Comparison of ENCODE assay signal across 19 cellular contexts in the genomic region with DNA sequence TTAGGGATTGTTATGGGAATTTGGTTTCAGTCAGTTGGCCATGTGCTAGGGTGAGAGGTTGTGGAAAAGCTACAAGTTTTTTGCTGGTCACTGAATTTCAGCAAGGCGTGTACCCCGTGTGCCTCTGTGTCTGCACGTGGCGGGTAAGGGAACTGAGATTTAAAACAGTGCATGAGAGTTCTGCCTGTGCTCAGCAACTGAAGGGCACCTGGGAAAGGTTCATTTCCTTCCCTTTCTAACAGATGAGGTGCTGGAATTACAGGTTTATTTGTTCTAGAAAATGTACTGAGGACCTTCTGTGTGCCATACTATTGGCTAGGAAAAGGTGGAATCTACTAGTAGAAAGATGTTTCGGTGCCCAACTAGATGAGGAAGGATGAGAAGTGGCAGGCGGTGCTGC.
DNase-seq lines count a peak whose midpoint lies in the region; ATAC-seq, FAIRE-seq and TF ChIP-seq lines count a peak whose summit lies in the region.
"Had no signal": no experiment of that assay in that cellular context is flagged by ENCODE, and none has a peak within 500 bp of the region (broad histone marks: within the 10 kb centered on the region; RNA-seq: fewer than 3 reads in every experiment).

No MANE protein-coding gene starts in this region.

- no peaks in the 10 kb centered on the region for H3K27me3 Mint-ChIP-seq in activated naive CD8-positive, alpha-beta T cell treated with anti-CD3 and anti-CD28 coated beads, Interleukin-2, amount 50 U/mL, for 24 hours
- H3K27me3 Mint-ChIP-seq in natural killer cell (ENCODE audit: low read depth in 2 of 2), result no peaks in the 10 kb centered on the region
- H3K27me3 Mint-ChIP-seq: naive B cell had no signal

- peaks cover 58% of the 10 kb centered on the region for H3K4me1 Mint-ChIP-seq in activated naive CD8-positive, alpha-beta T cell treated with anti-CD3 and anti-CD28 coated beads, Interleukin-2, amount 50 U/mL, for 24 hours
- H3K4me1 Mint-ChIP-seq in natural killer cell, result peaks cover 47% of the 10 kb centered on the region in 2 donors

- no peak for TF ChIP-seq RAD21 in HepG2 (CRISPR knock-in tag; IDR thresholded peaks at IDR 0.05)

- DNase-seq in HepG2 (ENCODE audit: low spot score) (no peak), right lobe of liver (no peak), natural killer cell (no peak), NOMO-1 (lab: John Stamatoyannopoulos, UW; ENCODE audit: unreplicated experiment in 2 of 2) (no peak), WERI-Rb-1 (no peak)
- DNase-seq in activated naive CD8-positive, alpha-beta T cell treated with anti-CD3 and anti-CD28 coated beads, Interleukin-2, amount 50 U/mL, for 24 hours, result no peak
- DNase-seq: activated effector memory CD4-positive, alpha-beta T cell treated with anti-CD3 and anti-CD28 coated beads, Interleukin-2, amount 50 U/mL, for 16 hours; DMS79; MG63; naive B cell; NCI-H1436 treated with DMSO at 0.1 percent for 48 hours; psoas muscle; small intestine; stimulated activated CD4-positive, alpha-beta T cell treated with anti-CD3 and anti-CD28 coated beads, Interleukin-4, amount 100 ng/mL, for 24 hours had no signal

- no peak for TF ChIP-seq EP300 in HepG2 (IDR thresholded peaks at IDR 0.05; ENCODE audit: low read depth in 2 of 2, low read length in 2 of 2)
- no peak for TF ChIP-seq EP300 in HepG2 (CRISPR knock-in tag; IDR thresholded peaks at IDR 0.05; ENCODE audit: borderline replicate concordance)

- H3K27ac ChIP-seq in HepG2 (ENCODE audit: extremely low read length, insufficient read depth, low read length), result no peak overlapping the region
- H3K27ac ChIP-seq in right lobe of liver, result no peak overlapping the region
- H3K27ac ChIP-seq in WERI-Rb-1, result no peak overlapping the region
- H3K27ac ChIP-seq: psoas muscle, suprapubic skin had no signal

- no peak for FAIRE-seq in HepG2 (lab: Jason Lieb, UNC)
- FAIRE-seq: endothelial cell of umbilical vein, islet of Langerhans, small intestine had no signal

- H3K9me3 ChIP-seq in HepG2 (ENCODE audit: low read length) (no peaks in the 10 kb centered on the region), right lobe of liver (no peaks in the 10 kb centered on the region), WERI-Rb-1 (ENCODE audit: severe bottlenecking) (no peaks in the 10 kb centered on the region)
- H3K9me3 ChIP-seq: MG63, psoas muscle, suprapubic skin had no signal

- H3K79me2 ChIP-seq in HepG2 (ENCODE audit: insufficient read depth, low read length), result no peaks in the 10 kb centered on the region

- no peak overlapping the region for H2AFZ ChIP-seq in HepG2 (ENCODE audit: low read length)

- H3K4me1 ChIP-seq in HepG2 (ENCODE audit: insufficient read depth, low read length) (peaks cover 50% of the 10 kb centered on the region), right lobe of liver (peaks cover 0 to 58% (median 15%) of the 10 kb centered on the region in 4 donors)

- no peaks in the 10 kb centered on the region for H3K27me3 ChIP-seq in HepG2 (ENCODE audit: control insufficient read depth in 1 of 2, insufficient read depth in 2 of 2, low read length in 2 of 2)
- no peaks in the 10 kb centered on the region for H3K27me3 ChIP-seq in right lobe of liver
- no peaks in the 10 kb centered on the region for H3K27me3 ChIP-seq in WERI-Rb-1 (ENCODE audit: insufficient read depth, low read depth, severe bottlenecking)
- H3K27me3 ChIP-seq: MG63, suprapubic skin had no signal

- CTCF ChIA-PET in HepG2 (lab: Yijun Ruan, JAX; ENCODE audit: low intra/inter-chr PET ratio, low total read pairs), result no interaction called here

- intact Hi-C loops in HepG2 (cut with micrococcal nuclease; ENCODE audit: unreplicated experiment), result no loop called here
- intact Hi-C loops in right lobe of liver (cut with DNase I), result no loop called here
- intact Hi-C loops in natural killer cell (cut with micrococcal nuclease), result no loop called here

- H3K36me3 Mint-ChIP-seq in activated naive CD8-positive, alpha-beta T cell treated with anti-CD3 and anti-CD28 coated beads, Interleukin-2, amount 50 U/mL, for 24 hours (ENCODE audit: low read depth), result peaks cover 32% of the 10 kb centered on the region
- H3K36me3 Mint-ChIP-seq in natural killer cell, result no peaks in the 10 kb centered on the region

- POLR2A ChIA-PET in HepG2 (lab: Yijun Ruan, JAX), result interaction anchor here (1.4 to 1.7 kb wide), 2 partner anchors 33 to 35 kb away, joined by 3 to 5 read pairs; no protein-coding TSS in a partner anchor

- H3K4me3 Mint-ChIP-seq in activated naive CD8-positive, alpha-beta T cell treated with anti-CD3 and anti-CD28 coated beads, Interleukin-2, amount 50 U/mL, for 24 hours, result no peak overlapping the region
- H3K4me3 Mint-ChIP-seq in natural killer cell, result no peak overlapping the region
- H3K4me3 Mint-ChIP-seq: T-helper 1 cell treated with Interleukin-12 subunit alpha and Interleukin-12 subunit beta and Interleukin-4 antibody, amounts not matched to agents 30 μg/mL and 1 μg/mL, for 36 hours had no signal

- H3K4me3 ChIP-seq in HepG2 (replicated peaks in 1 of 3; ENCODE audit: insufficient read depth in 1 of 3, low read depth in 2 of 3, low read length in 3 of 3) (no peak overlapping the region), right lobe of liver (no peak overlapping the region), WERI-Rb-1 (ENCODE audit: low read depth, low read length) (no peak overlapping the region)
- H3K4me3 ChIP-seq: MG63, psoas muscle, suprapubic skin had no signal

- no peak overlapping the region for H3K9ac ChIP-seq in HepG2 (ENCODE audit: insufficient read depth, low read depth, low read length)

- no peak overlapping the region for H3K4me2 ChIP-seq in HepG2 (ENCODE audit: low read depth, low read length)

- 90% methylated on average over 6 of the region's 6 CpGs for WGBS in HepG2 (ENCODE audit: low lambda C conversion rate)
- 79% methylated on average over 6 of the region's 6 CpGs for WGBS in right lobe of liver (ENCODE audit: insufficient coverage, low coverage, low lambda C conversion rate, missing lambda C conversion rate)

- TF ChIP-seq POLR2A in HepG2 (IDR thresholded peaks at IDR 0.05; ENCODE audit: insufficient read depth in 1 of 2, low read depth in 2 of 2, low read length in 2 of 2) (no peak; a peak in 1 of 4 replicates), right lobe of liver (IDR thresholded peaks at IDR 0.05) (no peak), GM18505 (IDR thresholded peaks at IDR 0.05; ENCODE audit: borderline replicate concordance, extremely low read depth, insufficient read depth, insufficient read length) (no peak)

- TSS peak; percentile 1 for BruUV-seq in HepG2 (replicated peaks; lab: Mats Ljungman, UMichigan)

- no peak for TF ChIP-seq CTCF in HepG2 (CRISPR knock-in tag; IDR thresholded peaks at IDR 0.05)
- no peak for TF ChIP-seq CTCF in right lobe of liver (IDR thresholded peaks at IDR 0.05)
- TF ChIP-seq CTCF in natural killer cell (IDR thresholded peaks at IDR 0.05), result no peak
- no peak for TF ChIP-seq CTCF in WERI-Rb-1 (IDR thresholded peaks at IDR 0.05; ENCODE audit: low read depth, low read length)

- in situ Hi-C loops in HepG2 (cut with HindIII; ENCODE audit: extremely low pct_ligation_motif_present, low pct_unique_long_range_greater_than_20kb), result no loop called here

- peaks cover 30% of the 10 kb centered on the region; the same call in 1 of the 2 replicates for H4K20me1 ChIP-seq in HepG2 (ENCODE audit: insufficient read depth, low read length)

- H3K36me3 ChIP-seq in HepG2 (replicated peaks in 1 of 2; ENCODE audit: control insufficient read depth in 1 of 2, insufficient read depth in 2 of 2, low read length in 2 of 2) (peaks cover 26 to 65% of the 10 kb centered on the region in 2 experiments), right lobe of liver (peaks cover 0 to 11% (median 3%) of the 10 kb centered on the region in 4 donors), WERI-Rb-1 (peaks cover 64% of the 10 kb centered on the region)

- peak overlapping the region; percentile 9 for H3K27ac Mint-ChIP-seq in activated naive CD8-positive, alpha-beta T cell treated with anti-CD3 and anti-CD28 coated beads, Interleukin-2, amount 50 U/mL, for 24 hours
- H3K27ac Mint-ChIP-seq in natural killer cell, result peak overlapping the region; percentile 48 to 82
- H3K27ac Mint-ChIP-seq: T-helper 1 cell treated with Interleukin-12 subunit alpha and Interleukin-12 subunit beta and Interleukin-4 antibody, amounts not matched to agents 30 μg/mL and 1 μg/mL, for 36 hours had no signal

- ATAC-seq in HepG2, result no peak
- ATAC-seq in right lobe of liver, result no peak
- no peak for ATAC-seq in activated naive CD8-positive, alpha-beta T cell treated with anti-CD3 and anti-CD28 coated beads, Interleukin-2, amount 50 U/mL, for 24 hours
- ATAC-seq in natural killer cell, result no peak
- no peak for ATAC-seq in GM18505 (IDR thresholded peaks at IDR 0.05; ENCODE audit: unreplicated experiment)
- ATAC-seq: psoas muscle had no signal

- H3K9me3 Mint-ChIP-seq in activated naive CD8-positive, alpha-beta T cell treated with anti-CD3 and anti-CD28 coated beads, Interleukin-2, amount 50 U/mL, for 24 hours, result no peaks in the 10 kb centered on the region
- no peaks in the 10 kb centered on the region for H3K9me3 Mint-ChIP-seq in natural killer cell
- H3K9me3 Mint-ChIP-seq: naive B cell; T-helper 1 cell treated with Interleukin-12 subunit alpha and Interleukin-12 subunit beta and Interleukin-4 antibody, amounts not matched to agents 30 μg/mL and 1 μg/mL, for 36 hours had no signal

TF ChIP-seq in HepG2, 621 proteins besides CTCF, POLR2A, EP300 and RAD21 (continues in another document):
- TF ChIP-seq KLF11 (CRISPR knock-in tag; IDR thresholded peaks at IDR 0.05) (0 out of 2 replicates have a peak, but pooled peaks have one; percentile 46), NFYB (CRISPR knock-in tag; IDR thresholded peaks at IDR 0.05) (0 out of 2 replicates have a peak, but pooled peaks have one; percentile 13), TAF15 (IDR thresholded peaks at IDR 0.05; ENCODE audit: low read depth, low read length, poor library complexity, severe bottlenecking) (no peak), KDM5B (CRISPR knock-in tag; IDR thresholded peaks at IDR 0.05; ENCODE audit: borderline replicate concordance) (no peak), ZNF773 (CRISPR knock-in tag; IDR thresholded peaks at IDR 0.05; ENCODE audit: borderline replicate concordance) (no peak), POLR2AphosphoS5 (IDR thresholded peaks at IDR 0.05; ENCODE audit: low read depth, low read length) (peak; percentile 36; the same call in 1 of the 2 replicates), CC2D1A (CRISPR knock-in tag; IDR thresholded peaks at IDR 0.05) (no peak), ZNF703 (CRISPR knock-in tag; IDR thresholded peaks at IDR 0.05; ENCODE audit: borderline replicate concordance) (no peak), NFKB2 (CRISPR knock-in tag; IDR thresholded peaks at IDR 0.05; ENCODE audit: borderline replicate concordance) (no peak), KLF6 (CRISPR knock-in tag; IDR thresholded peaks at IDR 0.05) (no peak), ZSCAN29 (CRISPR knock-in tag; conservative IDR thresholded peaks at IDR 0.05) (no peak), FOXJ3 (CRISPR knock-in tag; IDR thresholded peaks at IDR 0.05; ENCODE audit: borderline replicate concordance) (no peak)
